ENCODE assay signal across 21 cellular contexts in genomic region chr16:28320023-28320561, GRCh38. TPM values are rescaled to one million over a fixed set of nuclear protein-coding genes. Genes with fewer than 3 reads are reported as not detected.
DNase-seq lines count a peak whose midpoint lies in the region; ATAC-seq, FAIRE-seq and TF ChIP-seq lines count a peak whose summit lies in the region.
"Had no signal": no experiment of that assay in that cellular context is flagged by ENCODE, and none has a peak within 500 bp of the region (broad histone marks: within the 10 kb centered on the region; RNA-seq: fewer than 3 reads in every experiment).

No MANE protein-coding gene starts in this region.

- no peaks in the 10 kb centered on the region for H3K79me2 ChIP-seq in K562 (ENCODE audit: control insufficient read depth, insufficient read depth, low read length)

- peaks cover 7% of the 10 kb centered on the region for H4K20me1 ChIP-seq in K562 (replicated peaks; ENCODE audit: control insufficient read depth, insufficient read depth, low read length)

- no peak overlapping the region for H3K27ac ChIP-seq in K562 (ENCODE audit: extremely low read depth, low read depth, low read length)
- no peak overlapping the region for H3K27ac ChIP-seq in kidney (ENCODE audit: low read depth in 2 of 2, low read length in 2 of 2)
- H3K27ac ChIP-seq: BLaER1, C4-2B had no signal

- H3K4me3 ChIP-seq in K562: no peak overlapping the region
- H3K4me3 ChIP-seq in kidney (ENCODE audit: low read length in 2 of 2): no peak overlapping the region
- H3K4me3 ChIP-seq: BLaER1, GM12878, HAP-1 had no signal

- no peak for TF ChIP-seq EP300 in K562 (IDR thresholded peaks at IDR 0.05; ENCODE audit: low read length)

- DNase-seq in K562 (ENCODE audit: extremely low read depth in 1 of 4, low spot score in 3 of 4) (no peak), kidney (peak; percentile 71), posterior vena cava (ENCODE audit: low spot score) (peak; percentile 73), T-helper 2 cell (no peak)
- DNase-seq: Caco-2; CD4-positive, CD25-positive, alpha-beta regulatory T cell; CD8-positive, alpha-beta T cell; DMS153; DND-41; GDM1; GOT3; HFFc6 had no signal

- H3K9ac ChIP-seq in K562 (ENCODE audit: insufficient read depth in 1 of 2, low read depth in 2 of 2, low read length in 2 of 2) (no peak overlapping the region), kidney (ENCODE audit: low read length in 2 of 2) (no peak overlapping the region)
- H3K9ac ChIP-seq: BLaER1 had no signal

- H3K9me1 ChIP-seq in K562 (ENCODE audit: control insufficient read depth, insufficient read depth, low read length): no peaks in the 10 kb centered on the region

- H3K9me3 ChIP-seq in K562 (replicated peaks; ENCODE audit: control insufficient read depth, insufficient read depth, low read depth, low read length) (no peaks in the 10 kb centered on the region), kidney (ENCODE audit: control insufficient read depth in 1 of 2, low read length in 2 of 2) (no peaks in the 10 kb centered on the region)
- H3K9me3 ChIP-seq: BLaER1, Caco-2, HAP-1 had no signal

- H3K27me3 ChIP-seq in K562 (ENCODE audit: control insufficient read depth in 2 of 2, insufficient read depth in 2 of 2, low read length in 2 of 2): peaks cover 0 to 17% of the 10 kb centered on the region in 2 experiments; a peak in 2 of 5 replicates
- H3K27me3 ChIP-seq: BLaER1 had no signal

- TF ChIP-seq POLR2A in K562 (conservative IDR thresholded peaks at IDR 0.05): no peak

- CTCF ChIA-PET in K562 (lab: Yijun Ruan, JAX; ENCODE audit: low intra/inter-chr PET ratio): no interaction called here

- no peaks in the 10 kb centered on the region for H3K36me3 ChIP-seq in K562 (ENCODE audit: control insufficient read depth, insufficient read depth, low read length)
- no peaks in the 10 kb centered on the region for H3K36me3 ChIP-seq in kidney (ENCODE audit: control insufficient read depth in 1 of 2, insufficient read depth in 2 of 2, low read length in 2 of 2)
- H3K36me3 ChIP-seq: HAP-1 had no signal

- FAIRE-seq in K562 (lab: Jason Lieb, UNC): no peak
- FAIRE-seq in kidney (lab: Jason Lieb, UNC): no peak
- FAIRE-seq: GM12878, GM18507, H54 had no signal

- no peak overlapping the region for H3K4me2 ChIP-seq in K562 (ENCODE audit: insufficient read depth, low read length)
- H3K4me2 ChIP-seq: BLaER1 had no signal

- POLR2A ChIA-PET in K562 (lab: Yijun Ruan, JAX): interaction anchor here (1.2 kb wide), 1 partner anchor 16 kb away, joined by 3 read pairs; no protein-coding TSS in a partner anchor

- in situ Hi-C loops in K562 (cut with MboI): no loop called here

- no peak for TF ChIP-seq RAD21 in K562 (CRISPR knock-in tag; conservative IDR thresholded peaks at IDR 0.05 in 1 of 2, IDR thresholded peaks at IDR 0.05 in 1 of 2)

- intact Hi-C loops in K562 (cut with micrococcal nuclease) (no loop called here), kidney (cut with DNase I) (no loop called here), posterior vena cava (cut with DNase I) (no loop called here)

- H2AFZ ChIP-seq in K562 (ENCODE audit: low read depth, low read length): no peak overlapping the region

- H3K4me1 ChIP-seq in K562 (replicated peaks in 1 of 2; ENCODE audit: control insufficient read depth in 2 of 2, insufficient read depth in 2 of 2, low read length in 2 of 2) (peaks cover 0 to 35% of the 10 kb centered on the region in 2 experiments; a peak in 2 of 5 replicates), kidney (ENCODE audit: control insufficient read depth in 1 of 2, insufficient read depth in 1 of 2, low read depth in 1 of 2, low read length in 2 of 2) (no peaks in the 10 kb centered on the region)
- H3K4me1 ChIP-seq: HAP-1 had no signal

- 69% methylated on average over 7 of the region's 73 CpGs for WGBS in K562 (ENCODE audit: insufficient coverage, low coverage, missing lambda C conversion rate)

- BruUV-seq in K562 (replicated peaks; lab: Mats Ljungman, UMichigan): no TSS peak

- ATAC-seq in K562 (no peak), GM21526 (IDR thresholded peaks at IDR 0.05; ENCODE audit: low FRiP score, unreplicated experiment) (no peak), HG02623 (IDR thresholded peaks at IDR 0.05; ENCODE audit: unreplicated experiment) (no peak)
- ATAC-seq: CD8-positive, alpha-beta T cell; GM12878 had no signal

- TF ChIP-seq CTCF in K562 (IDR thresholded peaks at IDR 0.05 in 2 of 3, conservative IDR thresholded peaks at IDR 0.05 in 1 of 3; ENCODE audit: insufficient read depth in 2 of 3, low read depth in 1 of 3, low read length in 3 of 3) (no peak), kidney (IDR thresholded peaks at IDR 0.05; ENCODE audit: borderline replicate concordance, extremely low read depth, insufficient read depth) (no peak)

TF ChIP-seq in K562, 482 proteins besides CTCF, POLR2A, EP300 and RAD21 (continues in another document):
- no peak for TF ChIP-seq BCL6 (CRISPR knock-in tag; IDR thresholded peaks at IDR 0.05)
- TF ChIP-seq, protein P1, sequence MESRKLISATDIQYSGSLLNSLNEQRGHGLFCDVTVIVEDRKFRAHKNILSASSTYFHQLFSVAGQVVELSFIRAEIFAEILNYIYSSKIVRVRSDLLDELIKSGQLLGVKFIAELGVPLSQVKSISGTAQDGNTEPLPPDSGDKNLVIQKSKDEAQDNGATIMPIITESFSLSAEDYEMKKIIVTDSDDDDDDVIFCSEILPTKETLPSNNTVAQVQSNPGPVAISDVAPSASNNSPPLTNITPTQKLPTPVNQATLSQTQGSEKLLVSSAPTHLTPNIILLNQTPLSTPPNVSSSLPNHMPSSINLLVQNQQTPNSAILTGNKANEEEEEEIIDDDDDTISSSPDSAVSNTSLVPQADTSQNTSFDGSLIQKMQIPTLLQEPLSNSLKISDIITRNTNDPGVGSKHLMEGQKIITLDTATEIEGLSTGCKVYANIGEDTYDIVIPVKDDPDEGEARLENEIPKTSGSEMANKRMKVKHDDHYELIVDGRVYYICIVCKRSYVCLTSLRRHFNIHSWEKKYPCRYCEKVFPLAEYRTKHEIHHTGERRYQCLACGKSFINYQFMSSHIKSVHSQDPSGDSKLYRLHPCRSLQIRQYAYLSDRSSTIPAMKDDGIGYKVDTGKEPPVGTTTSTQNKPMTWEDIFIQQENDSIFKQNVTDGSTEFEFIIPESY (CRISPR knock-in tag; IDR thresholded peaks at IDR 0.05): peak; percentile 96
- TF ChIP-seq ZNF436 (CRISPR knock-in tag; IDR thresholded peaks at IDR 0.05): no peak
- TF ChIP-seq, protein P2, sequence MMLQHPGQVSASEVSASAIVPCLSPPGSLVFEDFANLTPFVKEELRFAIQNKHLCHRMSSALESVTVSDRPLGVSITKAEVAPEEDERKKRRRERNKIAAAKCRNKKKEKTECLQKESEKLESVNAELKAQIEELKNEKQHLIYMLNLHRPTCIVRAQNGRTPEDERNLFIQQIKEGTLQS (IDR thresholded peaks at IDR 0.05): no peak
- TF ChIP-seq, protein P2 (CRISPR knock-in tag; conservative IDR thresholded peaks at IDR 0.05): no peak
- TF ChIP-seq STAT5B (CRISPR knock-in tag; IDR thresholded peaks at IDR 0.05): no peak

RNA-seq across cellular contexts. Expression of gene SBK1, which starts 27.8 kb away (rescaled TPM):
- not detected in 2 replicates for total RNA-seq in K562 (2011; cell fraction: chromatin; rRNA removed; ENCODE audit: low replicate concordance)
- total RNA-seq in K562 (2011; cell fraction: nucleolus; rRNA removed): not detected in 2 replicates
- total RNA-seq in K562 (2011; cell fraction: nucleoplasm; rRNA removed): not detected in 2 replicates
- total RNA-seq in K562 (2014; rRNA removed): 0.04 TPM in 1 of 2 replicates, not detected in the other
- not detected in 2 replicates for total RNA-seq in K562 (2014; rRNA removed; fragmentation: Illumina TruSeq; extraction: Trizol)
- total RNA-seq in K562 (2015; rRNA removed; fragmentation: Illumina TruSeq; extraction: Trizol): not detected in 2 replicates
- 0.07 TPM in 1 of 2 replicates, not detected in the other for total RNA-seq in K562 (2021)
- not detected in 2 replicates for polyA plus RNA-seq in K562 (2011; rRNA removed)
- 0.01 TPM in 1 of 2 replicates, not detected in the other for polyA plus RNA-seq in K562 (2011; cell fraction: cytosol; rRNA removed)
- 0.03 TPM in 1 of 2 replicates, not detected in the other for polyA plus RNA-seq in K562 (2011; cell fraction: nucleus; rRNA removed)
- polyA plus RNA-seq in K562 (2012): 0.04 TPM in 2 replicates
- polyA plus RNA-seq in K562 (2014; fragmentation: Illumina TruSeq; extraction: Trizol): 0.03 TPM in 1 of 2 replicates, not detected in the other
- not detected for polyA plus RNA-seq in K562 (2014; fragmentation: Nextera tagmentation; extraction: Ambion mirVana)
- 0.01 and 0.03 TPM in 2 replicates for polyA plus RNA-seq in K562 (2014; rRNA removed)
- not detected in 2 replicates for polyA minus RNA-seq in K562 (2011; rRNA and poly(A)+ RNA removed)
- not detected in 2 replicates for polyA minus RNA-seq in K562 (2011; cell fraction: cytosol; rRNA and poly(A)+ RNA removed)
- polyA minus RNA-seq in K562 (2011; cell fraction: nucleus; rRNA and poly(A)+ RNA removed): not detected in 2 replicates
- 2.5 TPM for total RNA-seq in kidney
- 1.4 TPM for polyA plus RNA-seq in kidney (ENCODE audit: insufficient read depth, low read depth, low replicate concordance)
- total RNA-seq in posterior vena cava: under 1 TPM; 0.05 to 0.09 TPM
- total RNA-seq: HFFc6 had no signal

RNA-seq across cellular contexts. Expression of gene NPIPB6, which starts 43.2 kb away (rescaled TPM):
- total RNA-seq in K562 (2011; cell fraction: chromatin; rRNA removed; ENCODE audit: low replicate concordance): 4.3 and 23.5 TPM in 2 replicates
- 1.3 TPM in 1 of 2 replicates, not detected in the other for total RNA-seq in K562 (2011; cell fraction: nucleolus; rRNA removed)
- total RNA-seq in K562 (2011; cell fraction: nucleoplasm; rRNA removed): 6.6 and 11.0 TPM in 2 replicates
- total RNA-seq in K562 (2014; rRNA removed): not detected in 2 replicates
- total RNA-seq in K562 (2014; rRNA removed; fragmentation: Illumina TruSeq; extraction: Trizol): 0.91 TPM in 1 of 2 replicates, not detected in the other
- total RNA-seq in K562 (2015; rRNA removed; fragmentation: Illumina TruSeq; extraction: Trizol): 0.72 TPM in 1 of 2 replicates, not detected in the other
- total RNA-seq in K562 (2021): 0.18 and 1.5 TPM in 2 replicates
- polyA plus RNA-seq in K562 (2011; rRNA removed): 0.09 and 0.24 TPM in 2 replicates
- 0.09 TPM in 1 of 2 replicates, not detected in the other for polyA plus RNA-seq in K562 (2011; cell fraction: cytosol; rRNA removed)
- polyA plus RNA-seq in K562 (2011; cell fraction: nucleus; rRNA removed): 0.56 and 0.88 TPM in 2 replicates
- 0.16 and 0.58 TPM in 2 replicates for polyA plus RNA-seq in K562 (2012)
- polyA plus RNA-seq in K562 (2014; fragmentation: Illumina TruSeq; extraction: Trizol): 0.35 and 0.67 TPM in 2 replicates
- under 1 TPM; 0.03 TPM for polyA plus RNA-seq in K562 (2014; fragmentation: Nextera tagmentation; extraction: Ambion mirVana)
- polyA plus RNA-seq in K562 (2014; rRNA removed): 0.56 and 0.96 TPM in 2 replicates
- 0.91 TPM in 1 of 2 replicates, not detected in the other for polyA minus RNA-seq in K562 (2011; rRNA and poly(A)+ RNA removed)
- polyA minus RNA-seq in K562 (2011; cell fraction: cytosol; rRNA and poly(A)+ RNA removed): 0.86 TPM in 1 of 2 replicates, not detected in the other
- 1.2 and 2.3 TPM in 2 replicates for polyA minus RNA-seq in K562 (2011; cell fraction: nucleus; rRNA and poly(A)+ RNA removed)
- total RNA-seq in kidney: 2.4 TPM
- polyA plus RNA-seq in kidney (ENCODE audit: insufficient read depth, low read depth, low replicate concordance): not detected
- 1 to 10 TPM; 1.5 to 3.4 TPM for total RNA-seq in posterior vena cava
- total RNA-seq: A172 had no signal

Comparison
In these comparisons a context has a peak if more than half of its experiments do, and no peak if none do; other contexts are left out.
1. DNase-seq: peak in kidney (single experiment) and posterior vena cava (single experiment); none in K562 (0 of 4) and T-helper 2 cell (0 of 5).